In the genomic region with DNA sequence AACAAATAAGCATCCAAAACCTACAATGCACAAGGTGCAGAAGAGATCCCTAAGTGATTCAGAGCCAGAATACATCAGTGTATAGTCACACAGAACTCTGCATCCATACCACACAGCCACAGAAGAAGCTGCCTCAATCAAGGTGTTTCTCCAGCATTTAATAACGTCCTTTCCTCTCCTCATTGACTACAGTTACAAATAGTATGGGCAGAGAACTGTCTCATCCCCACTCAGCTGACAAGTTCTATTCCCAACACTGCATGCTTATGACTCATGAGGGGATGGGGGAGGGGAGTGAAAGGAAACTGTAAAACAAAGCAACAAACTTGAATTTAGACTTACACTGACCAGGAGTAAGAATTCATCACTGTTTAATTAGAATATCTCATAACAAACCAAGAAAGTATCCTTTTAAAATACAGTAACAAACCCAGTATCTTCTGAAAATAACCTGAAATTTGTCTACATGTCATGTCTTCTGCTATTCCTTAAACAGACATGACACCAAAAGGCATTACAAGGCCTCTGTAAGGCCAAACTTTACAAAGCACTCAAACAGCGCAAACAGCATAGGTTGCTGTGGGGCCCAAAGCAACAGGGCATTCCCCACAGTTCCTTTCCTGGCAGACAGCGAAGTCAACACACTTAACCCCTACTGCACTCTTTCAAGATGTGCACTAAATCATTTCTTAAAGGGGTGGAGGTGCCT, we compare ENCODE assay signal across 1 cellular context.
TF ChIP-seq lines count a peak whose summit lies in the region.

No MANE protein-coding gene starts in this region.

TF ChIP-seq in H1, 55 proteins besides CTCF, POLR2A, EP300 and RAD21:
- TF ChIP-seq JUND (IDR thresholded peaks at IDR 0.05; ENCODE audit: low read length) (peak; percentile 47; the same call in 1 of the 2 replicates), TBP (IDR thresholded peaks at IDR 0.05; ENCODE audit: low read depth, low read length) (no peak)
